29 cellular contexts compared by ENCODE assay signal in genomic region chr16:17457997-17458396, GRCh38. TPM values are rescaled to one million over a fixed set of nuclear protein-coding genes. Genes with fewer than 3 reads are reported as not detected.
DNase-seq lines count a peak whose midpoint lies in the region; ATAC-seq and TF ChIP-seq lines count a peak whose summit lies in the region.
"Had no signal": no experiment of that assay in that cellular context is flagged by ENCODE, and none has a peak within 500 bp of the region (broad histone marks: within the 10 kb centered on the region; RNA-seq: fewer than 3 reads in every experiment).

No MANE protein-coding gene starts in this region.

- peaks cover 2% of the 10 kb centered on the region for H3K36me3 Mint-ChIP-seq in T-helper 17 cell (ENCODE audit: low read depth)
- no peaks in the 10 kb centered on the region for H3K36me3 Mint-ChIP-seq in chondrocyte (ENCODE audit: low read depth)

- H3K9me3 Mint-ChIP-seq in chondrocyte (ENCODE audit: low read depth): no peaks in the 10 kb centered on the region
- H3K9me3 Mint-ChIP-seq: GM23338, H9 had no signal

- DNase-seq in NCI-H748 (lab: John Stamatoyannopoulos, UW; ENCODE audit: unreplicated experiment): peak; percentile 1
- DNase-seq in NCI-H748 treated with DMSO at 0.1 percent for 48 hours (lab: John Stamatoyannopoulos, UW): no peak
- no peak for DNase-seq in T-helper 17 cell
- DNase-seq in pons (ENCODE audit: low spot score): peak; percentile 59
- DNase-seq in globus pallidus (ENCODE audit: low spot score): no peak
- no peak for DNase-seq in chondrocyte (ENCODE audit: low spot score)
- no peak for DNase-seq in kidney glomerular epithelial cell (lab: John Stamatoyannopoulos, UW)
- DNase-seq: 8988T; ACHN; BE2C; CD4-positive, CD25-positive, alpha-beta regulatory T cell; DMS153; H9; KBM-7; MM.1S; NCI-H1417 treated with DMSO at 0.1 percent for 48 hours; NCI-H1694 treated with DMSO at 0.1 percent for 48 hours; NCI-H2081; NCI-H2171 treated with DMSO at 0.1 percent for 48 hours; NCI-H345; NCI-H510A treated with DMSO at 0.1 percent for 48 hours; NCI-H774; PC-9; SJCRH30 had no signal

- H3K27me3 Mint-ChIP-seq in T-helper 17 cell (no peaks in the 10 kb centered on the region), chondrocyte (ENCODE audit: low read depth) (no peaks in the 10 kb centered on the region)
- H3K27me3 Mint-ChIP-seq: CD4-positive, CD25-positive, alpha-beta regulatory T cell had no signal

- peaks cover 31% of the 10 kb centered on the region for H3K4me1 Mint-ChIP-seq in T-helper 17 cell
- H3K4me1 Mint-ChIP-seq in chondrocyte (ENCODE audit: low read depth): peaks cover 20% of the 10 kb centered on the region

- H3K9me3 ChIP-seq in T-helper 17 cell (ENCODE audit: control insufficient read depth, low read length, poor library complexity, severe bottlenecking): no peaks in the 10 kb centered on the region
- H3K9me3 ChIP-seq: BE2C, SJCRH30 had no signal

- H3K27ac Mint-ChIP-seq in T-helper 17 cell (peak overlapping the region; percentile 32), chondrocyte (ENCODE audit: unreplicated experiment) (no peak overlapping the region)
- H3K27ac Mint-ChIP-seq: GM23338 had no signal

- H3K4me3 Mint-ChIP-seq in T-helper 17 cell (no peak overlapping the region), chondrocyte (ENCODE audit: unreplicated experiment) (no peak overlapping the region)
- H3K4me3 Mint-ChIP-seq: CD4-positive, CD25-positive, alpha-beta regulatory T cell; GM23338; H9 had no signal

- no peak for TF ChIP-seq CTCF in chondrocyte (IDR thresholded peaks at IDR 0.05)

- ATAC-seq in T-helper 17 cell: no peak
- no peak for ATAC-seq in GM21576 (IDR thresholded peaks at IDR 0.05; ENCODE audit: unreplicated experiment)
- ATAC-seq: GM23338, Right ventricle myocardium inferior, SK-N-SH treated with all-trans-retinoic acid at 6 μM for 48 hours had no signal

RNA-seq across cellular contexts. Expression of gene XYLT1, which starts 12.8 kb away (rescaled TPM):
- total RNA-seq in T-helper 17 cell (10 to 100 TPM; 33.8 to 57.3 TPM), chondrocyte (17.6 to 20.4 TPM (median 18.7 TPM) in 3 replicates)
- total RNA-seq: G401 had no signal

Comparison
In these comparisons a context has a peak if more than half of its experiments do, and no peak if none do; other contexts are left out.
1. DNase-seq: peak in NCI-H748 (single experiment) and pons (single experiment); none in NCI-H748 treated with DMSO at 0.1 percent for 48 hours (single experiment), T-helper 17 cell (0 of 3), globus pallidus (single experiment), chondrocyte (single experiment) and kidney glomerular epithelial cell (single experiment).